In the genomic region with DNA sequence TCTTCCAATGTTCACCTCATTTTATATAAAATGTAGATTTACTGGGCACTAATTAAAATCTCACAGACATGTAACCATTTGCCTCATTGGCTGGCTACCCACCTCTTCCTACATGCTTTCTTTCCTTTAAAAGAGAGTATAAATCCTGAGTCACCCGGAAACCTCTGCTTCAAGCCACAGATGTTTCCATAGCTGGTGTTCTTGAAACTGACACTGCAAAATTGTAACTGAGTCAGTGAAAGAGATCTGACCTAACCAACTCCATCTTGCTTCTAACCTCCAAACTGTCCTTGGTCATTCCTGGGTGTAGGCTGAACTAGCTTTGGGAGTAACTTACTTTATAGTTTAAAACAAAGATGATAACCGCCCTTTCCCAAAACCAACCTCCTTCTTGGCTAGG, we compare ENCODE assay signal across 20 cellular contexts. TPM values are rescaled to one million over a fixed set of nuclear protein-coding genes. Genes with fewer than 3 reads are reported as not detected.
DNase-seq lines count a peak whose midpoint lies in the region; ATAC-seq lines count a peak whose summit lies in the region.
"Had no signal": no experiment of that assay in that cellular context is flagged by ENCODE, and none has a peak within 500 bp of the region (broad histone marks: within the 10 kb centered on the region; RNA-seq: fewer than 3 reads in every experiment).

No MANE protein-coding gene starts in this region.

- DNase-seq in activated naive CD4-positive, alpha-beta T cell treated with anti-CD3 and anti-CD28 coated beads for 36 hours: peak; percentile 27
- DNase-seq in activated naive CD4-positive, alpha-beta T cell (lab: John Stamatoyannopoulos, UW): no peak
- peak; percentile 48 for DNase-seq in activated CD4-positive, alpha-beta memory T cell treated with anti-CD3 and anti-CD28 coated beads for 36 hours
- DNase-seq in trophoblast cell (no peak), T-helper 17 cell (no peak), SHP77 treated with DMSO at 0.1 percent for 48 hours (lab: John Stamatoyannopoulos, UW) (no peak), HK-2 (ENCODE audit: unreplicated experiment) (no peak)
- DNase-seq: BE2C; CD4-positive, alpha-beta memory T cell; DMS79 treated with DMSO at 0.1 percent for 48 hours; Karpas-422; MM.1S; NCI-H1436; NCI-H2081 treated with DMSO at 0.1 percent for 48 hours; NCI-H345; NCI-H69; PC-3 had no signal

- H3K36me3 ChIP-seq in HUES64 (ENCODE audit: insufficient read depth, low read length): no peaks in the 10 kb centered on the region
- no peaks in the 10 kb centered on the region for H3K36me3 ChIP-seq in trophoblast cell (ENCODE audit: control insufficient read depth in 1 of 2, insufficient read depth in 2 of 2, low read length in 2 of 2)
- H3K36me3 ChIP-seq: BE2C had no signal

- H4K91ac ChIP-seq in trophoblast cell (ENCODE audit: low read depth, low read length): peak overlapping the region; percentile 58

- peak overlapping the region; percentile 50 for H2BK120ac ChIP-seq in trophoblast cell (ENCODE audit: insufficient read depth, low read length, poor library complexity)

- no peak overlapping the region for H3K23ac ChIP-seq in trophoblast cell (ENCODE audit: low read length)

- H3K18ac ChIP-seq in trophoblast cell (ENCODE audit: low read length): no peak overlapping the region

- WGBS in HUES64: 95% methylated on average over 1 of the region's 2 CpGs
- no CpG with 5 or more reads among the region's 2 CpGs for WGBS in trophoblast cell (ENCODE audit: extremely low coverage, insufficient coverage, insufficient read length)

- H3K9me3 ChIP-seq in HUES64 (ENCODE audit: insufficient read depth, low read depth, low read length) (no peaks in the 10 kb centered on the region), trophoblast cell (ENCODE audit: insufficient read depth, low read depth, low read length) (peaks cover 10% of the 10 kb centered on the region), T-helper 17 cell (ENCODE audit: control insufficient read depth, low read length, poor library complexity, severe bottlenecking) (no peaks in the 10 kb centered on the region)
- H3K9me3 ChIP-seq: BE2C had no signal

- H2AFZ ChIP-seq in trophoblast cell (ENCODE audit: insufficient read depth, low read length, poor library complexity): no peak overlapping the region

- H3K4me3 Mint-ChIP-seq in activated naive CD4-positive, alpha-beta T cell treated with anti-CD3 and anti-CD28 coated beads for 36 hours: no peak overlapping the region
- H3K4me3 Mint-ChIP-seq in activated CD4-positive, alpha-beta memory T cell treated with anti-CD3 and anti-CD28 coated beads for 36 hours: no peak overlapping the region
- H3K4me3 Mint-ChIP-seq in T-helper 17 cell: no peak overlapping the region
- H3K4me3 Mint-ChIP-seq: CD4-positive, alpha-beta memory T cell had no signal

- H3K27ac ChIP-seq in HUES64 (ENCODE audit: low read depth, low read length): no peak overlapping the region; the same call in 1 of the 2 replicates
- H3K27ac ChIP-seq in trophoblast cell (ENCODE audit: low read depth, low read length): peak overlapping the region; percentile 89
- H3K27ac ChIP-seq: SK-N-MC had no signal

- H3K36me3 Mint-ChIP-seq in activated naive CD4-positive, alpha-beta T cell treated with anti-CD3 and anti-CD28 coated beads for 36 hours (ENCODE audit: low read depth): no peaks in the 10 kb centered on the region
- H3K36me3 Mint-ChIP-seq in activated CD4-positive, alpha-beta memory T cell treated with anti-CD3 and anti-CD28 coated beads for 36 hours: no peaks in the 10 kb centered on the region
- H3K36me3 Mint-ChIP-seq in T-helper 17 cell (ENCODE audit: low read depth): no peaks in the 10 kb centered on the region
- H3K36me3 Mint-ChIP-seq: CD4-positive, alpha-beta memory T cell had no signal

- H2BK12ac ChIP-seq in trophoblast cell (ENCODE audit: low read length): peak overlapping the region; percentile 43

- H3K4me1 Mint-ChIP-seq in activated naive CD4-positive, alpha-beta T cell treated with anti-CD3 and anti-CD28 coated beads for 36 hours (ENCODE audit: low read depth): peaks cover 15% of the 10 kb centered on the region
- H3K4me1 Mint-ChIP-seq in activated CD4-positive, alpha-beta memory T cell treated with anti-CD3 and anti-CD28 coated beads for 36 hours (ENCODE audit: low read depth): peaks cover 13% of the 10 kb centered on the region
- no peaks in the 10 kb centered on the region for H3K4me1 Mint-ChIP-seq in T-helper 17 cell

- H2BK5ac ChIP-seq in trophoblast cell (ENCODE audit: low read depth, low read length, poor library complexity): peak overlapping the region; percentile 61

- H3K14ac ChIP-seq in trophoblast cell (ENCODE audit: low read length): no peak overlapping the region

- ATAC-seq in T-helper 17 cell: no peak
- ATAC-seq: HepG2, PC-3 had no signal

- no peak overlapping the region for H4K12ac ChIP-seq in trophoblast cell (ENCODE audit: low read depth, low read length)

- H3K4me3 ChIP-seq in HUES64 (ENCODE audit: low read length) (peak overlapping the region; percentile 4; the same call in 1 of the 2 replicates), trophoblast cell (ENCODE audit: low read depth, low read length) (no peak overlapping the region)
- H3K4me3 ChIP-seq: SK-N-MC had no signal

- peaks cover 48% of the 10 kb centered on the region for H3K79me1 ChIP-seq in trophoblast cell (ENCODE audit: low read length)

- peaks cover 29% of the 10 kb centered on the region for H3K27me3 Mint-ChIP-seq in activated naive CD4-positive, alpha-beta T cell treated with anti-CD3 and anti-CD28 coated beads for 36 hours (ENCODE audit: low read depth)
- peaks cover 46% of the 10 kb centered on the region for H3K27me3 Mint-ChIP-seq in activated CD4-positive, alpha-beta memory T cell treated with anti-CD3 and anti-CD28 coated beads for 36 hours
- peaks cover 60% of the 10 kb centered on the region for H3K27me3 Mint-ChIP-seq in T-helper 17 cell

- H3K27me3 ChIP-seq in HUES64 (ENCODE audit: insufficient read depth, low read length): no peaks in the 10 kb centered on the region
- no peaks in the 10 kb centered on the region for H3K27me3 ChIP-seq in trophoblast cell (ENCODE audit: insufficient read depth, low read length)
- H3K27me3 ChIP-seq: BE2C had no signal

- no peak overlapping the region for H2AK5ac ChIP-seq in trophoblast cell (ENCODE audit: low read length)

- no peak overlapping the region for H4K8ac ChIP-seq in trophoblast cell (ENCODE audit: low read depth, low read length)

- POLR2A ChIA-PET in activated CD4-positive, alpha-beta memory T cell treated with anti-CD3 and anti-CD28 coated beads for 36 hours (lab: Charles Lee): no interaction called here

- no peaks in the 10 kb centered on the region for H3K9me3 Mint-ChIP-seq in activated naive CD4-positive, alpha-beta T cell treated with anti-CD3 and anti-CD28 coated beads for 36 hours
- no peaks in the 10 kb centered on the region for H3K9me3 Mint-ChIP-seq in activated CD4-positive, alpha-beta memory T cell treated with anti-CD3 and anti-CD28 coated beads for 36 hours

- no peak overlapping the region for H3K4me2 ChIP-seq in trophoblast cell (ENCODE audit: low read length)

- H3K4me1 ChIP-seq in HUES64 (ENCODE audit: insufficient read depth, low read length) (peaks cover 43% of the 10 kb centered on the region), trophoblast cell (ENCODE audit: control insufficient read depth in 1 of 2, insufficient read depth in 2 of 2, low read length in 2 of 2) (peaks cover 15 to 23% of the 10 kb centered on the region in 2 experiments)

- H3K27ac Mint-ChIP-seq in activated naive CD4-positive, alpha-beta T cell treated with anti-CD3 and anti-CD28 coated beads for 36 hours: no peak overlapping the region
- H3K27ac Mint-ChIP-seq in activated CD4-positive, alpha-beta memory T cell treated with anti-CD3 and anti-CD28 coated beads for 36 hours: no peak overlapping the region
- H3K27ac Mint-ChIP-seq in T-helper 17 cell: no peak overlapping the region
- H3K27ac Mint-ChIP-seq: CD4-positive, alpha-beta memory T cell had no signal

- H3K79me2 ChIP-seq in trophoblast cell (ENCODE audit: control insufficient read depth, insufficient read depth, low read length, poor library complexity): peaks cover 10% of the 10 kb centered on the region

- intact Hi-C loops in activated naive CD4-positive, alpha-beta T cell treated with anti-CD3 and anti-CD28 coated beads for 36 hours (cut with micrococcal nuclease): no loop called here
- intact Hi-C loops in activated CD4-positive, alpha-beta memory T cell treated with anti-CD3 and anti-CD28 coated beads for 36 hours (cut with micrococcal nuclease): loop anchor here (10.0 kb wide), 1 partner anchor 47 kb away; no protein-coding TSS in a partner anchor

- H3K4ac ChIP-seq in trophoblast cell (ENCODE audit: low read depth, low read length): peak overlapping the region; percentile 24

- H3K9ac ChIP-seq in HUES64 (ENCODE audit: low read depth, low read length): no peak overlapping the region
- H3K9ac ChIP-seq in trophoblast cell (ENCODE audit: low read length): no peak overlapping the region

- CTCF ChIA-PET in activated naive CD4-positive, alpha-beta T cell treated with anti-CD3 and anti-CD28 coated beads for 36 hours (lab: Charles Lee): interaction anchor here (0.6 kb wide), 1 partner anchor 504 kb away, joined by 3 read pairs; no protein-coding TSS in a partner anchor
- CTCF ChIA-PET in activated CD4-positive, alpha-beta memory T cell treated with anti-CD3 and anti-CD28 coated beads for 36 hours (lab: Charles Lee): interaction anchor here (1.1 kb wide), 1 partner anchor 72 kb away, joined by 3 read pairs; no protein-coding TSS in a partner anchor

RNA-seq across cellular contexts. Expression of a gene that starts 33.6 kb away (rescaled TPM):
- not detected for total RNA-seq in activated naive CD4-positive, alpha-beta T cell treated with anti-CD3 and anti-CD28 coated beads for 36 hours
- polyA plus RNA-seq in HUES64 (2013, experiment 1 of 2): 1.00 TPM
- 1.1 TPM for polyA plus RNA-seq in HUES64 (2013, experiment 2 of 2)
- total RNA-seq in activated CD4-positive, alpha-beta memory T cell treated with anti-CD3 and anti-CD28 coated beads for 36 hours: not detected
- 1.1 and 1.4 TPM in 2 replicates for polyA plus RNA-seq in trophoblast cell (2013)
- not detected for total RNA-seq in T-helper 17 cell
- total RNA-seq: CD4-positive, alpha-beta memory T cell; HepG2; PC-3 had no signal
- polyA plus RNA-seq: CD4-positive, alpha-beta memory T cell; HepG2 had no signal

Comparison
In these comparisons a context has a peak if more than half of its experiments do, and no peak if none do; other contexts are left out.
1. DNase-seq: peak in activated naive CD4-positive, alpha-beta T cell treated with anti-CD3 and anti-CD28 coated beads for 36 hours (single experiment) and activated CD4-positive, alpha-beta memory T cell treated with anti-CD3 and anti-CD28 coated beads for 36 hours (single experiment); none in activated naive CD4-positive, alpha-beta T cell (0 of 4), trophoblast cell (0 of 2), T-helper 17 cell (0 of 3), SHP77 treated with DMSO at 0.1 percent for 48 hours (single experiment) and HK-2 (single experiment).